9 cellular contexts compared by ENCODE assay signal in genomic region chr11:115324569-115325432, GRCh38.
DNase-seq lines count a peak whose midpoint lies in the region; FAIRE-seq and TF ChIP-seq lines count a peak whose summit lies in the region.
"Had no signal": no experiment of that assay in that cellular context is flagged by ENCODE, and none has a peak within 500 bp of the region (broad histone marks: within the 10 kb centered on the region; RNA-seq: fewer than 3 reads in every experiment).

No MANE protein-coding gene starts in this region.

- H3K4me2 ChIP-seq in SK-N-SH (no peak overlapping the region), endothelial cell of umbilical vein (ENCODE audit: insufficient read depth, low read length) (peak overlapping the region; percentile 66)

- TF ChIP-seq POLR2A in endothelial cell of umbilical vein (IDR thresholded peaks at IDR 0.05; ENCODE audit: low read depth, low read length): no peak

- no peak overlapping the region for H3K4me3 Mint-ChIP-seq in activated CD4-positive, alpha-beta T cell treated with anti-CD3 and anti-CD28 coated beads, Interleukin-2, amount 10 ng/mL, durations not matched to agents 7 days and 5 days
- H3K4me3 Mint-ChIP-seq in mesothelial cell of epicardium: no peak overlapping the region

- H3F3A ChIP-seq in SK-N-SH (replicated peaks; ENCODE audit: insufficient read depth): no peaks in the 10 kb centered on the region

- peak; percentile 90 for TF ChIP-seq RAD21 in SK-N-SH (IDR thresholded peaks at IDR 0.05; ENCODE audit: low read length)

- H3K27me3 ChIP-seq in H7 (ENCODE audit: control insufficient read depth, insufficient read depth, low read length) (no peaks in the 10 kb centered on the region), SK-N-SH (ENCODE audit: insufficient read depth) (no peaks in the 10 kb centered on the region), endothelial cell of umbilical vein (ENCODE audit: control insufficient read depth in 2 of 2, insufficient read depth in 2 of 2, low read length in 2 of 2) (no peaks in the 10 kb centered on the region)

- H2AFZ ChIP-seq in SK-N-SH (ENCODE audit: low read depth) (no peak overlapping the region), endothelial cell of umbilical vein (ENCODE audit: low read depth, low read length) (peak overlapping the region; percentile 34)

- H3K9me3 ChIP-seq in SK-N-SH (no peaks in the 10 kb centered on the region), endothelial cell of umbilical vein (replicated peaks; ENCODE audit: control insufficient read depth, insufficient read depth, low read length) (no peaks in the 10 kb centered on the region)

- peaks cover 4% of the 10 kb centered on the region for H3K4me1 Mint-ChIP-seq in activated CD4-positive, alpha-beta T cell treated with anti-CD3 and anti-CD28 coated beads, Interleukin-2, amount 10 ng/mL, durations not matched to agents 7 days and 5 days
- H3K4me1 Mint-ChIP-seq in mesothelial cell of epicardium: peaks cover 3% of the 10 kb centered on the region

- peaks cover 0 to 14% of the 10 kb centered on the region in 2 experiments; a peak in 2 of 4 replicates for H3K4me1 ChIP-seq in SK-N-SH (ENCODE audit: control insufficient read depth in 1 of 2, insufficient read depth in 2 of 2, low read depth in 1 of 2, low read length in 1 of 2)
- no peaks in the 10 kb centered on the region for H3K4me1 ChIP-seq in endothelial cell of umbilical vein (ENCODE audit: control insufficient read depth, extremely low read depth, insufficient read depth, low read length)

- dilution Hi-C loops in endothelial cell of umbilical vein (cut with MboI; ENCODE audit: extremely low pct_ligation_motif_present, low sequenced_read_pairs): no loop called here

- 57% methylated on average over 12 of the region's 12 CpGs for WGBS in SK-N-SH (ENCODE audit: low lambda C conversion rate)

- no peaks in the 10 kb centered on the region for H4K20me1 ChIP-seq in SK-N-SH (ENCODE audit: insufficient read depth)
- H4K20me1 ChIP-seq in endothelial cell of umbilical vein (replicated peaks; ENCODE audit: control insufficient read depth, extremely low read depth, insufficient read depth, low read length): no peaks in the 10 kb centered on the region

- FAIRE-seq in endothelial cell of umbilical vein (lab: Jason Lieb, UNC): peak; percentile 84
- FAIRE-seq: colon had no signal

- H3K36me3 ChIP-seq in H7 (replicated peaks; ENCODE audit: control insufficient read depth, insufficient read depth, low read length) (no peaks in the 10 kb centered on the region), SK-N-SH (replicated peaks in 1 of 2; ENCODE audit: control insufficient read depth in 1 of 2, insufficient read depth in 2 of 2, low read length in 1 of 2) (no peaks in the 10 kb centered on the region), endothelial cell of umbilical vein (ENCODE audit: control insufficient read depth in 2 of 2, extremely low read depth in 1 of 2, insufficient read depth in 2 of 2, low read length in 2 of 2) (no peaks in the 10 kb centered on the region)

- BruUV-seq in endothelial cell of umbilical vein (replicated peaks; lab: Mats Ljungman, UMichigan): no TSS peak

- H3K79me2 ChIP-seq in SK-N-SH (ENCODE audit: insufficient read depth): no peaks in the 10 kb centered on the region
- no peaks in the 10 kb centered on the region for H3K79me2 ChIP-seq in endothelial cell of umbilical vein (ENCODE audit: control insufficient read depth, insufficient read depth, low read length)

- no peaks in the 10 kb centered on the region for H3K9me2 ChIP-seq in SK-N-SH

- intact Hi-C loops in endothelial cell of umbilical vein (cut with micrococcal nuclease): loop anchor here (1.0 to 5.0 kb wide), 2 partner anchors 552 to 900 kb away; no protein-coding TSS in a partner anchor

- no peaks in the 10 kb centered on the region for H3K9me1 ChIP-seq in endothelial cell of umbilical vein (replicated peaks; ENCODE audit: control insufficient read depth, extremely low read depth, insufficient read depth, low read length)

- H3K27me3 Mint-ChIP-seq in activated CD4-positive, alpha-beta T cell treated with anti-CD3 and anti-CD28 coated beads, Interleukin-2, amount 10 ng/mL, durations not matched to agents 7 days and 5 days: peaks cover 7% of the 10 kb centered on the region
- H3K27me3 Mint-ChIP-seq in mesothelial cell of epicardium (ENCODE audit: low read depth): no peaks in the 10 kb centered on the region

- TF ChIP-seq CTCF in SK-N-SH (IDR thresholded peaks at IDR 0.05): peak; percentile 82
- peak; percentile 50 to 63 for TF ChIP-seq CTCF in endothelial cell of umbilical vein (IDR thresholded peaks at IDR 0.05; ENCODE audit: extremely low read depth in 1 of 2, insufficient read depth in 1 of 2, low read depth in 1 of 2, low read length in 2 of 2)
- TF ChIP-seq CTCF in mesothelial cell of epicardium (IDR thresholded peaks at IDR 0.05; ENCODE audit: unreplicated experiment): peak; percentile 79

- CTCF ChIA-PET in activated CD4-positive, alpha-beta T cell treated with anti-CD3 and anti-CD28 coated beads, Interleukin-2, amount 10 ng/mL, durations not matched to agents 7 days and 5 days (lab: Charles Lee): interaction anchor here (0.6 kb wide), 1 partner anchor 19 kb away, joined by 3 read pairs; no protein-coding TSS in a partner anchor
- CTCF ChIA-PET in SK-N-SH (lab: Yijun Ruan, JAX): interaction anchor here (0.6 to 4.1 kb wide), 33 partner anchors 9 to 1418 kb away, joined by 3 to 28 read pairs (median 3); partner anchors contain the start of gene CADM1
- CTCF ChIA-PET in endothelial cell of umbilical vein (lab: Charles Lee): interaction anchor here (0.6 to 1.4 kb wide), 5 partner anchors 10 to 1175 kb away, joined by 3 to 9 read pairs (median 4); no protein-coding TSS in a partner anchor

- H3K9ac ChIP-seq in SK-N-SH (no peak overlapping the region), endothelial cell of umbilical vein (replicated peaks; ENCODE audit: extremely low read depth, insufficient read depth, low read length) (no peak overlapping the region)

- H3K27ac ChIP-seq in SK-N-SH (ENCODE audit: low read depth in 2 of 2, low read length in 1 of 2) (peak overlapping the region in 1 of 2 experiments; percentile 39; a peak in 1 of 4 replicates), endothelial cell of umbilical vein (ENCODE audit: insufficient read depth, low read depth, low read length) (no peak overlapping the region)

- peak; percentile 45 for DNase-seq in activated CD4-positive, alpha-beta T cell treated with anti-CD3 and anti-CD28 coated beads, Interleukin-2, amount 10 ng/mL, durations not matched to agents 7 days and 5 days
- no peak for DNase-seq in activated CD4-positive, alpha-beta T cell treated with anti-CD3 and anti-CD28 coated beads, Interleukin-2, amount 50 U/mL, for 1 hour
- peak; percentile 22 for DNase-seq in H7
- peak; percentile 89 for DNase-seq in NCI-H1105 (lab: John Stamatoyannopoulos, UW)
- DNase-seq in SK-N-SH: peak; percentile 33
- DNase-seq in endothelial cell of umbilical vein (ENCODE audit: low read depth, low spot score): peak; percentile 14
- DNase-seq in mesothelial cell of epicardium (ENCODE audit: low spot score in 2 of 2, unreplicated experiment in 2 of 2): no peak
- no peak for DNase-seq in NK-92 treated with Interleukin-12 subunit alpha and Interleukin-12 subunit beta, amount 100 ng/mL, for 24 hours (lab: John Stamatoyannopoulos, UW)

- no peaks in the 10 kb centered on the region for H3K9me3 Mint-ChIP-seq in activated CD4-positive, alpha-beta T cell treated with anti-CD3 and anti-CD28 coated beads, Interleukin-2, amount 10 ng/mL, durations not matched to agents 7 days and 5 days
- no peaks in the 10 kb centered on the region for H3K9me3 Mint-ChIP-seq in mesothelial cell of epicardium

- no peaks in the 10 kb centered on the region for H3K36me3 Mint-ChIP-seq in activated CD4-positive, alpha-beta T cell treated with anti-CD3 and anti-CD28 coated beads, Interleukin-2, amount 10 ng/mL, durations not matched to agents 7 days and 5 days (ENCODE audit: low read depth)
- H3K36me3 Mint-ChIP-seq in mesothelial cell of epicardium: peaks cover 3% of the 10 kb centered on the region

- no peak overlapping the region for H3K27ac Mint-ChIP-seq in activated CD4-positive, alpha-beta T cell treated with anti-CD3 and anti-CD28 coated beads, Interleukin-2, amount 10 ng/mL, durations not matched to agents 7 days and 5 days
- no peak overlapping the region for H3K27ac Mint-ChIP-seq in mesothelial cell of epicardium

- no peak for TF ChIP-seq EP300 in SK-N-SH (IDR thresholded peaks at IDR 0.05; ENCODE audit: borderline replicate concordance in 1 of 2, low read depth in 1 of 2, low read length in 1 of 2)

- H3K4me3 ChIP-seq in H7 (ENCODE audit: insufficient read depth, low read depth, low read length): no peak overlapping the region
- H3K4me3 ChIP-seq in SK-N-SH (ENCODE audit: low read depth in 2 of 2, low read length in 1 of 2): no peak overlapping the region; a peak in 1 of 4 replicates
- H3K4me3 ChIP-seq in endothelial cell of umbilical vein (replicated peaks in 1 of 3; ENCODE audit: insufficient read depth in 1 of 3, low read depth in 1 of 3, low read length in 3 of 3): no peak overlapping the region

- POLR2A ChIA-PET in activated CD4-positive, alpha-beta T cell treated with anti-CD3 and anti-CD28 coated beads, Interleukin-2, amount 10 ng/mL, durations not matched to agents 7 days and 5 days (lab: Charles Lee): no interaction called here
- POLR2A ChIA-PET in SK-N-SH (lab: Yijun Ruan, JAX) (no interaction called here), endothelial cell of umbilical vein (lab: Charles Lee) (no interaction called here)

TF ChIP-seq in SK-N-SH, 30 proteins besides CTCF, POLR2A, EP300 and RAD21 (continues in another document):
- 0 out of 2 replicates have a peak, but pooled peaks have one; percentile 17 for TF ChIP-seq PBX3 (IDR thresholded peaks at IDR 0.05)

TF ChIP-seq in endothelial cell of umbilical vein, 7 proteins besides CTCF, POLR2A, EP300 and RAD21:
- TF ChIP-seq POLR2AphosphoS5 (IDR thresholded peaks at IDR 0.05; ENCODE audit: insufficient read depth, low read depth, low read length) (no peak), EZH2 (IDR thresholded peaks at IDR 0.05; ENCODE audit: borderline replicate concordance, low read depth, low read length, severe bottlenecking) (no peak), JUN (IDR thresholded peaks at IDR 0.05; ENCODE audit: borderline replicate concordance, insufficient read depth, insufficient read length, low read depth) (no peak), FOS (IDR thresholded peaks at IDR 0.05; ENCODE audit: borderline replicate concordance, insufficient read depth, low read length) (no peak), GATA2 (IDR thresholded peaks at IDR 0.05; ENCODE audit: insufficient read depth, insufficient read length, low read depth, low read length) (no peak), MYC (IDR thresholded peaks at IDR 0.05; ENCODE audit: low read depth, low read length) (no peak)
- TF ChIP-seq, protein P1, sequence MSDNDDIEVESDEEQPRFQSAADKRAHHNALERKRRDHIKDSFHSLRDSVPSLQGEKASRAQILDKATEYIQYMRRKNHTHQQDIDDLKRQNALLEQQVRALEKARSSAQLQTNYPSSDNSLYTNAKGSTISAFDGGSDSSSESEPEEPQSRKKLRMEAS (IDR thresholded peaks at IDR 0.05; ENCODE audit: insufficient read depth, insufficient read length): no peak

Comparison
In these comparisons a context has a peak if more than half of its experiments do, and no peak if none do; other contexts are left out.
1. DNase-seq: peak in activated CD4-positive, alpha-beta T cell treated with anti-CD3 and anti-CD28 coated beads, Interleukin-2, amount 10 ng/mL, durations not matched to agents 7 days and 5 days (single experiment), H7 (single experiment), NCI-H1105 (single experiment), SK-N-SH (single experiment) and endothelial cell of umbilical vein (single experiment); none in activated CD4-positive, alpha-beta T cell treated with anti-CD3 and anti-CD28 coated beads, Interleukin-2, amount 50 U/mL, for 1 hour (single experiment), mesothelial cell of epicardium (0 of 2) and NK-92 treated with Interleukin-12 subunit alpha and Interleukin-12 subunit beta, amount 100 ng/mL, for 24 hours (single experiment).
2. Peak in every context shown above with its lines, with median percentiles within 50 percentile points of each other: CTCF ChIP-seq.